In the genomic region with DNA sequence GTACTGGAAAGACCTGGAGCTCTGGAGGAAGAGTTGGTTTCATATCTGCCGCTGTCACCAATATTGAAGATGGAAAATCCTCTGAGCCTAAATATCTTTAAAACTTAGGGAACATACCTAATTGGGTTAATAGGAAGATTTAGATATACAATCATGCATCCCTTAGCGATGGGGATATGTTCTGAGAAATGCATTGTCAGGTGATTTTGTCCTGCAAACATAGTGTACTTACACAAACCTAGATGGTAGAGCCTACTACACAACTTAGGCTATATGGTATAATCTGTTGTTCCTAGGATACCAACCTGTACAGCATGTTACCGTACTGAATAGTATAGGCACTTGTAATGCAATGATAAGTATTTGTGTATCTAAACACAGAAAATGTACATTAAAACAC, we compare ENCODE assay signal across 2 cellular contexts.
TF ChIP-seq lines count a peak whose summit lies in the region.

No MANE protein-coding gene starts in this region.

TF ChIP-seq in A549, 52 proteins besides CTCF, POLR2A, EP300 and RAD21:
- TF ChIP-seq MAFK (IDR thresholded peaks at IDR 0.05; ENCODE audit: partially characterized antibody) (peak; percentile 16), TP53 (CRISPR knock-in tag; IDR thresholded peaks at IDR 0.05) (no peak)

TF ChIP-seq in K562, 482 proteins besides CTCF, POLR2A, EP300 and RAD21:
- TF ChIP-seq RBFOX2 (IDR thresholded peaks at IDR 0.05; ENCODE audit: low read depth, low read length) (0 out of 2 replicates have a peak, but pooled peaks have one; percentile 14), MAFK (IDR thresholded peaks at IDR 0.05; ENCODE audit: low read length) (0 out of 2 replicates have a peak, but pooled peaks have one; percentile 27), ZNF316 (IDR thresholded peaks at IDR 0.05) (peak; percentile 67), RBM14 (IDR thresholded peaks at IDR 0.05; ENCODE audit: borderline replicate concordance, insufficient read depth, low read depth, low read length) (no peak), C11orf30 (IDR thresholded peaks at IDR 0.05; ENCODE audit: low read depth) (peak; percentile 52; the same call in 1 of the 2 replicates)
- TF ChIP-seq, protein P1, sequence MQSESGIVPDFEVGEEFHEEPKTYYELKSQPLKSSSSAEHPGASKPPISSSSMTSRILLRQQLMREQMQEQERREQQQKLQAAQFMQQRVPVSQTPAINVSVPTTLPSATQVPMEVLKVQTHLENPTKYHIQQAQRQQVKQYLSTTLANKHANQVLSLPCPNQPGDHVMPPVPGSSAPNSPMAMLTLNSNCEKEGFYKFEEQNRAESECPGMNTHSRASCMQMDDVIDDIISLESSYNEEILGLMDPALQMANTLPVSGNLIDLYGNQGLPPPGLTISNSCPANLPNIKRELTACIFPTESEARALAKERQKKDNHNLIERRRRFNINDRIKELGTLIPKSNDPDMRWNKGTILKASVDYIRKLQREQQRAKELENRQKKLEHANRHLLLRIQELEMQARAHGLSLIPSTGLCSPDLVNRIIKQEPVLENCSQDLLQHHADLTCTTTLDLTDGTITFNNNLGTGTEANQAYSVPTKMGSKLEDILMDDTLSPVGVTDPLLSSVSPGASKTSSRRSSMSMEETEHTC (IDR thresholded peaks at IDR 0.05): no peak
